Comparison of ENCODE assay signal across 10 cellular contexts in genomic region chr2:187497858-187498463, GRCh38.
DNase-seq lines count a peak whose midpoint lies in the region; ATAC-seq and TF ChIP-seq lines count a peak whose summit lies in the region.
"Had no signal": no experiment of that assay in that cellular context is flagged by ENCODE, and none has a peak within 500 bp of the region (broad histone marks: within the 10 kb centered on the region; RNA-seq: fewer than 3 reads in every experiment).

No MANE protein-coding gene starts in this region.

- no peaks in the 10 kb centered on the region for H3K9me2 ChIP-seq in OCI-LY1 (ENCODE audit: low read depth, low read length)

- H3K79me2 ChIP-seq in OCI-LY1 (ENCODE audit: insufficient read depth, low read length): no peaks in the 10 kb centered on the region

- H3K27ac ChIP-seq in OCI-LY1 (ENCODE audit: low read depth, low read length, poor library complexity, severe bottlenecking): no peak overlapping the region
- H3K27ac ChIP-seq: BLaER1 treated with 17β-estradiol and CSF1 and Interleukin-3, amounts not matched to agents 10 nM and 100 nM had no signal

- no peak overlapping the region for H2AFZ ChIP-seq in OCI-LY1 (ENCODE audit: low read length)

- H3K4me3 ChIP-seq in OCI-LY1 (ENCODE audit: low read depth, low read length, poor library complexity, severe bottlenecking): no peak overlapping the region
- H3K4me3 ChIP-seq: BLaER1 treated with 17β-estradiol and CSF1 and Interleukin-3, amounts not matched to agents 10 nM and 100 nM had no signal

- H3K9me3 ChIP-seq in OCI-LY1 (ENCODE audit: low read length): no peaks in the 10 kb centered on the region

- no peaks in the 10 kb centered on the region for H3K4me1 ChIP-seq in OCI-LY1 (ENCODE audit: insufficient read depth, low read length, severe bottlenecking)

- no peaks in the 10 kb centered on the region for H3K9me3 Mint-ChIP-seq in stimulated activated naive CD8-positive, alpha-beta T cell treated with anti-CD3 and anti-CD28 coated beads, Interleukin-15, amount 100 ng/mL, for 72 hours

- H3F3A ChIP-seq in OCI-LY1 (ENCODE audit: insufficient read depth, low read length): no peaks in the 10 kb centered on the region

- no peak overlapping the region for H3K4me3 Mint-ChIP-seq in stimulated activated naive CD8-positive, alpha-beta T cell treated with anti-CD3 and anti-CD28 coated beads, Interleukin-15, amount 100 ng/mL, for 72 hours

- TF ChIP-seq CTCF in OCI-LY1 (IDR thresholded peaks at IDR 0.05; ENCODE audit: low read length): peak; percentile 62

- no peaks in the 10 kb centered on the region for H4K20me1 ChIP-seq in OCI-LY1 (ENCODE audit: insufficient read depth, low read length)
- H4K20me1 ChIP-seq: BLaER1 treated with 17β-estradiol and CSF1 and Interleukin-3, amounts not matched to agents 10 nM and 100 nM had no signal

- no peaks in the 10 kb centered on the region for H3K27me3 ChIP-seq in OCI-LY1 (ENCODE audit: insufficient read depth, low read length)
- H3K27me3 ChIP-seq: BLaER1 treated with 17β-estradiol and CSF1 and Interleukin-3, amounts not matched to agents 10 nM and 100 nM had no signal

- no peak overlapping the region for H3K4me2 ChIP-seq in OCI-LY1 (ENCODE audit: low read length)
- H3K4me2 ChIP-seq: BLaER1 treated with 17β-estradiol and CSF1 and Interleukin-3, amounts not matched to agents 10 nM and 100 nM had no signal

- no peaks in the 10 kb centered on the region for H3K4me1 Mint-ChIP-seq in stimulated activated naive CD8-positive, alpha-beta T cell treated with anti-CD3 and anti-CD28 coated beads, Interleukin-15, amount 100 ng/mL, for 72 hours

- peaks cover 8% of the 10 kb centered on the region for H3K27me3 Mint-ChIP-seq in stimulated activated naive CD8-positive, alpha-beta T cell treated with anti-CD3 and anti-CD28 coated beads, Interleukin-15, amount 100 ng/mL, for 72 hours

- DNase-seq in NCI-H345 (lab: John Stamatoyannopoulos, UW): peak; percentile 2
- DNase-seq in NCI-H345 treated with DMSO at 0.1 percent for 48 hours (lab: John Stamatoyannopoulos, UW; ENCODE audit: unreplicated experiment): no peak
- DNase-seq in erythroblast (lab: John Stamatoyannopoulos, UW): peak; percentile 14 to 45
- DNase-seq in superior temporal gyrus (ENCODE audit: extremely low spot score): peak; percentile 54
- no peak for DNase-seq in stimulated activated naive CD8-positive, alpha-beta T cell treated with anti-CD3 and anti-CD28 coated beads, Interleukin-15, amount 100 ng/mL, for 72 hours
- DNase-seq: NCI-H2029 had no signal

- no peak for TF ChIP-seq POLR2A in erythroblast (IDR thresholded peaks at IDR 0.05; ENCODE audit: low read length)

- H3K9ac ChIP-seq in OCI-LY1 (ENCODE audit: low read length): no peak overlapping the region
- H3K9ac ChIP-seq: BLaER1 treated with 17β-estradiol and CSF1 and Interleukin-3, amounts not matched to agents 10 nM and 100 nM had no signal

- H3K36me3 ChIP-seq in OCI-LY1 (ENCODE audit: insufficient read depth, low read length): no peaks in the 10 kb centered on the region

- ATAC-seq in GM19395 (IDR thresholded peaks at IDR 0.05; ENCODE audit: unreplicated experiment) (no peak), GM19467 (IDR thresholded peaks at IDR 0.05; ENCODE audit: unreplicated experiment) (no peak)
- no peak for ATAC-seq in stimulated activated naive CD8-positive, alpha-beta T cell treated with anti-CD3 and anti-CD28 coated beads, Interleukin-15, amount 100 ng/mL, for 72 hours

- no peak overlapping the region for H3K27ac Mint-ChIP-seq in stimulated activated naive CD8-positive, alpha-beta T cell treated with anti-CD3 and anti-CD28 coated beads, Interleukin-15, amount 100 ng/mL, for 72 hours

Comparison
In these comparisons a context has a peak if more than half of its experiments do, and no peak if none do; other contexts are left out.
1. DNase-seq: peak in NCI-H345 (single experiment), erythroblast (2 of 2) and superior temporal gyrus (single experiment); none in NCI-H345 treated with DMSO at 0.1 percent for 48 hours (single experiment) and stimulated activated naive CD8-positive, alpha-beta T cell treated with anti-CD3 and anti-CD28 coated beads, Interleukin-15, amount 100 ng/mL, for 72 hours (0 of 2).